8 cellular contexts compared by ENCODE assay signal in genomic region chr15:79924379-79924778, GRCh38. TPM values are rescaled to one million over a fixed set of nuclear protein-coding genes. Genes with fewer than 3 reads are reported as not detected.
DNase-seq lines count a peak whose midpoint lies in the region; ATAC-seq and TF ChIP-seq lines count a peak whose summit lies in the region.

No MANE protein-coding gene starts in this region.

- H3K9me3 Mint-ChIP-seq in nephron: peaks cover 32% of the 10 kb centered on the region

- TF ChIP-seq CTCF in BE2C (IDR thresholded peaks at IDR 0.05; ENCODE audit: low read depth, low read length) (no peak), LNCaP clone FGC (IDR thresholded peaks at IDR 0.05; ENCODE audit: control insufficient read depth, extremely low read depth, insufficient read depth) (no peak), nephron (IDR thresholded peaks at IDR 0.05; ENCODE audit: unreplicated experiment in 3 of 3) (no peak)

- H3K27ac Mint-ChIP-seq in nephron: peak overlapping the region; percentile 99

- H3K36me3 ChIP-seq in BE2C (peaks cover 14% of the 10 kb centered on the region), ectodermal cell (ENCODE audit: control insufficient read depth, insufficient read depth, low read length) (peaks cover 12% of the 10 kb centered on the region)

- no peak for DNase-seq in BE2C
- DNase-seq in LNCaP clone FGC (ENCODE audit: low read depth): no peak
- DNase-seq in NCI-H2029 (lab: John Stamatoyannopoulos, UW): no peak
- no peak for DNase-seq in UCSD-AML1 (lab: John Stamatoyannopoulos, UW; ENCODE audit: unreplicated experiment)
- DNase-seq in stimulated activated CD4-positive, alpha-beta T cell treated with anti-CD3 and anti-CD28 coated beads, Interleukin-4, amount 100 ng/mL, for 1 hour: no peak

- no peaks in the 10 kb centered on the region for H3K27me3 Mint-ChIP-seq in nephron (ENCODE audit: low read depth)

- 95% methylated on average over 24 of the region's 24 CpGs for WGBS in ectodermal cell, 2 experiments

- no peak overlapping the region for H3K27ac ChIP-seq in ectodermal cell (ENCODE audit: insufficient read depth, low read depth, low read length, poor library complexity, severe bottlenecking)

- H3K9me3 ChIP-seq in BE2C (no peaks in the 10 kb centered on the region), ectodermal cell (ENCODE audit: control insufficient read depth, low read length) (peaks cover 7% of the 10 kb centered on the region)

- peaks cover 45% of the 10 kb centered on the region for H3K36me3 Mint-ChIP-seq in nephron (ENCODE audit: low read depth)

- no peaks in the 10 kb centered on the region for H3K4me1 ChIP-seq in BE2C
- H3K4me1 ChIP-seq in ectodermal cell (ENCODE audit: control insufficient read depth, insufficient read depth, low read length): no peaks in the 10 kb centered on the region

- H3K4me1 Mint-ChIP-seq in nephron: peaks cover 20% of the 10 kb centered on the region

- H3K4me3 ChIP-seq in BE2C (ENCODE audit: low read depth, low read length): peak overlapping the region; percentile 95
- peak overlapping the region; percentile 91 for H3K4me3 ChIP-seq in LNCaP clone FGC (ENCODE audit: low read depth, low read length)
- H3K4me3 ChIP-seq in ectodermal cell (ENCODE audit: insufficient read depth, low read depth, low read length): peak overlapping the region; percentile 99

- no peak for ATAC-seq in HG02981 (IDR thresholded peaks at IDR 0.05; ENCODE audit: unreplicated experiment)

- peak overlapping the region; percentile 69 to 98 (median 95) for H3K4me3 Mint-ChIP-seq in nephron

- no peaks in the 10 kb centered on the region for H3K27me3 ChIP-seq in BE2C
- no peaks in the 10 kb centered on the region for H3K27me3 ChIP-seq in ectodermal cell (ENCODE audit: control insufficient read depth, insufficient read depth, low read length, poor library complexity, severe bottlenecking)

RNA-seq across cellular contexts. Expression of gene MTHFS, which starts 27.6 kb away (rescaled TPM):
- polyA plus RNA-seq in BE2C (2012; ENCODE audit: insufficient read depth, insufficient read length, low read depth): 94.9 TPM
- polyA plus RNA-seq in ectodermal cell (2013, experiment 1 of 4): 29.8 TPM
- polyA plus RNA-seq in ectodermal cell (2013, experiment 2 of 4): 30.7 TPM
- 30.4 TPM for polyA plus RNA-seq in ectodermal cell (2013, experiment 3 of 4)
- 41.5 TPM for polyA plus RNA-seq in ectodermal cell (2013, experiment 4 of 4)

RNA-seq across cellular contexts. Expression of gene BCL2A1, which starts 46.6 kb away (rescaled TPM):
- polyA plus RNA-seq in BE2C (2012; ENCODE audit: insufficient read depth, insufficient read length, low read depth): not detected
- not detected for polyA plus RNA-seq in ectodermal cell (2013, experiment 1 of 4)
- not detected for polyA plus RNA-seq in ectodermal cell (2013, experiment 2 of 4)
- not detected for polyA plus RNA-seq in ectodermal cell (2013, experiment 3 of 4)
- not detected for polyA plus RNA-seq in ectodermal cell (2013, experiment 4 of 4)
